ENCODE assay signal across 1 cellular context in the genomic region with DNA sequence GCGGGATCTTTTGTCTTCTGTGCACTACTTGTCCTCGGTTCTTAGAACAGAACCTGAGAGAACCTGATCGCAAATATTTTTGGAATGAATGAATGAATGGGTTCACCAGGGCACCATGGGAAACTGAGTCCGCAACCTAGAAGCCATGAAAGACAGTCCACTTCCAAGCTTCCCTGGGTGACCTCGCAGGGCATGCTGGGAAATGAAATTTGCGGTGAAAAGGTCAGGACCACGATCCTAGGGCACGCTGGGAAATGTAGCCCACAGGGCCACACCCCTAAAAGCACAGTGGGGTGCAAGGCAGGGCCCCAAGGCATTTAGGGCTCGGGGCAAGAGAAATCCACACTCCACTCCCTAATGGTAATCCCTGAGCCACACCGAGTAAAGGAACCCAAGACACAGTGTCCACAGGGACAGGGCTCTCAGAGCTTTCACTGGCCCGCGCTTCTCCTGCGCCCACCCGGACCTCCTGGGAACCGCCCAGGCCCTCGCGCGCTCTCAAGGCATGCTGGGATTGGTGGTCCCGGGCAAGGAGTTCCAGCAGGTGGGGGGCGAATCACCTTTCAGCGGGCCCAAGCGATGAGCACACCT.
A peak's percentile ranks its signal among the peaks of the same experiment; 100 is the strongest.
TF ChIP-seq lines count a peak whose summit lies in the region.

No MANE protein-coding gene starts in this region.

TF ChIP-seq in K562, 482 proteins besides CTCF, POLR2A, EP300 and RAD21 (continued from another document):
- TF ChIP-seq, protein P1, sequence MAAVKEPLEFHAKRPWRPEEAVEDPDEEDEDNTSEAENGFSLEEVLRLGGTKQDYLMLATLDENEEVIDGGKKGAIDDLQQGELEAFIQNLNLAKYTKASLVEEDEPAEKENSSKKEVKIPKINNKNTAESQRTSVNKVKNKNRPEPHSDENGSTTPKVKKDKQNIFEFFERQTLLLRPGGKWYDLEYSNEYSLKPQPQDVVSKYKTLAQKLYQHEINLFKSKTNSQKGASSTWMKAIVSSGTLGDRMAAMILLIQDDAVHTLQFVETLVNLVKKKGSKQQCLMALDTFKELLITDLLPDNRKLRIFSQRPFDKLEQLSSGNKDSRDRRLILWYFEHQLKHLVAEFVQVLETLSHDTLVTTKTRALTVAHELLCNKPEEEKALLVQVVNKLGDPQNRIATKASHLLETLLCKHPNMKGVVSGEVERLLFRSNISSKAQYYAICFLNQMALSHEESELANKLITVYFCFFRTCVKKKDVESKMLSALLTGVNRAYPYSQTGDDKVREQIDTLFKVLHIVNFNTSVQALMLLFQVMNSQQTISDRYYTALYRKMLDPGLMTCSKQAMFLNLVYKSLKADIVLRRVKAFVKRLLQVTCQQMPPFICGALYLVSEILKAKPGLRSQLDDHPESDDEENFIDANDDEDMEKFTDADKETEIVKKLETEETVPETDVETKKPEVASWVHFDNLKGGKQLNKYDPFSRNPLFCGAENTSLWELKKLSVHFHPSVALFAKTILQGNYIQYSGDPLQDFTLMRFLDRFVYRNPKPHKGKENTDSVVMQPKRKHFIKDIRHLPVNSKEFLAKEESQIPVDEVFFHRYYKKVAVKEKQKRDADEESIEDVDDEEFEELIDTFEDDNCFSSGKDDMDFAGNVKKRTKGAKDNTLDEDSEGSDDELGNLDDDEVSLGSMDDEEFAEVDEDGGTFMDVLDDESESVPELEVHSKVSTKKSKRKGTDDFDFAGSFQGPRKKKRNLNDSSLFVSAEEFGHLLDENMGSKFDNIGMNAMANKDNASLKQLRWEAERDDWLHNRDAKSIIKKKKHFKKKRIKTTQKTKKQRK (IDR thresholded peaks at IDR 0.05; ENCODE audit: borderline replicate concordance, low read depth, low read length) = no peak
- TF ChIP-seq SAP30 (IDR thresholded peaks at IDR 0.05; ENCODE audit: borderline replicate concordance, insufficient read depth, low read depth, low read length, poor library complexity, severe bottlenecking) (peak; percentile 14), ZNF347 (CRISPR knock-in tag; IDR thresholded peaks at IDR 0.05; ENCODE audit: low read depth) (no peak), KLF13 (tag; IDR thresholded peaks at IDR 0.05; ENCODE audit: borderline replicate concordance, low read depth) (0 out of 2 replicates have a peak, but pooled peaks have one; percentile 8), SIX5 (IDR thresholded peaks at IDR 0.05; ENCODE audit: borderline replicate concordance in 1 of 2, insufficient read depth in 1 of 2, low read depth in 1 of 2, low read length in 2 of 2) (peak; percentile 15 to 18; a peak in 2 of 4 replicates), SP1 (CRISPR knock-in tag; IDR thresholded peaks at IDR 0.05) (peak; percentile 52), NR3C1 (CRISPR knock-in tag; IDR thresholded peaks at IDR 0.05) (no peak), NR2C2 (CRISPR knock-in tag; IDR thresholded peaks at IDR 0.05) (peak; percentile 77; the same call in 1 of the 2 replicates), NR2C2 (tag; IDR thresholded peaks at IDR 0.05) (peak; percentile 94), ZNF592 (IDR thresholded peaks at IDR 0.05) (peak; percentile 86), NR2C1 (IDR thresholded peaks at IDR 0.05) (peak; percentile 86), NR2C1 (tag; IDR thresholded peaks at IDR 0.05) (peak; percentile 93), MBD2 (IDR thresholded peaks at IDR 0.05; ENCODE audit: borderline replicate concordance, low read depth) (peak; percentile 47; the same call in 1 of the 2 replicates), AFF1 (IDR thresholded peaks at IDR 0.05; ENCODE audit: low read depth in 1 of 2, partially characterized antibody in 2 of 2) (peak in 1 of 2 experiments; percentile 92), NCOA4 (IDR thresholded peaks at IDR 0.05; ENCODE audit: partially characterized antibody) (no peak), CXXC5 (CRISPR knock-in tag; IDR thresholded peaks at IDR 0.05) (peak; percentile 22), NR4A1 (CRISPR knock-in tag; IDR thresholded peaks at IDR 0.05) (no peak), NR4A1 (tag; IDR thresholded peaks at IDR 0.05) (peak; percentile 40; the same call in 1 of the 2 replicates), PHF8 (IDR thresholded peaks at IDR 0.05; ENCODE audit: borderline replicate concordance, low read length) (no peak), ZNF143 (CRISPR knock-in tag; IDR thresholded peaks at IDR 0.05) (peak; percentile 76), U2AF1 (optimal IDR thresholded peaks at IDR 0.05; ENCODE audit: low read depth, low read length) (no peak), SP2 (IDR thresholded peaks at IDR 0.05; ENCODE audit: extremely low read depth, low read depth, low read length, poor library complexity, severe bottlenecking) (no peak), RNF219 (CRISPR knock-in tag; IDR thresholded peaks at IDR 0.05) (no peak), MAFK (IDR thresholded peaks at IDR 0.05; ENCODE audit: low read length) (no peak)
- TF ChIP-seq, protein P2, sequence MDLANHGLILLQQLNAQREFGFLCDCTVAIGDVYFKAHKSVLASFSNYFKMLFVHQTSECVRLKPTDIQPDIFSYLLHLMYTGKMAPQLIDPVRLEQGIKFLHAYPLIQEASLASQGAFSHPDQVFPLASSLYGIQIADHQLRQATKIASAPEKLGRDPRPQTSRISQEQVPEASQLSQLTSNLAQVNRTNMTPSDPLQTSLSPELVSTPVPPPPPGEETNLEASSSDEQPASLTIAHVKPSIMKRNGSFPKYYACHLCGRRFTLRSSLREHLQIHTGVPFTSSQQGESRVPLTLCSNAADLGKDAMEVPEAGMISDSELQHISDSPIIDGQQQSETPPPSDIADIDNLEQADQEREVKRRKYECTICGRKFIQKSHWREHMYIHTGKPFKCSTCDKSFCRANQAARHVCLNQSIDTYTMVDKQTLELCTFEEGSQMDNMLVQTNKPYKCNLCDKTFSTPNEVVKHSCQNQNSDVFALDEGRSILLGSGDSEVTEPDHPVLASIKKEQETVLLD (IDR thresholded peaks at IDR 0.05) = 0 out of 2 replicates have a peak, but pooled peaks have one; percentile 20
- TF ChIP-seq, protein P3, sequence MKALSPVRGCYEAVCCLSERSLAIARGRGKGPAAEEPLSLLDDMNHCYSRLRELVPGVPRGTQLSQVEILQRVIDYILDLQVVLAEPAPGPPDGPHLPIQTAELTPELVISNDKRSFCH (CRISPR knock-in tag; IDR thresholded peaks at IDR 0.05) = no peak
- TF ChIP-seq, protein P3 (tag; IDR thresholded peaks at IDR 0.05) = peak; percentile 55; the same call in 1 of the 2 replicates
- TF ChIP-seq, protein P4, sequence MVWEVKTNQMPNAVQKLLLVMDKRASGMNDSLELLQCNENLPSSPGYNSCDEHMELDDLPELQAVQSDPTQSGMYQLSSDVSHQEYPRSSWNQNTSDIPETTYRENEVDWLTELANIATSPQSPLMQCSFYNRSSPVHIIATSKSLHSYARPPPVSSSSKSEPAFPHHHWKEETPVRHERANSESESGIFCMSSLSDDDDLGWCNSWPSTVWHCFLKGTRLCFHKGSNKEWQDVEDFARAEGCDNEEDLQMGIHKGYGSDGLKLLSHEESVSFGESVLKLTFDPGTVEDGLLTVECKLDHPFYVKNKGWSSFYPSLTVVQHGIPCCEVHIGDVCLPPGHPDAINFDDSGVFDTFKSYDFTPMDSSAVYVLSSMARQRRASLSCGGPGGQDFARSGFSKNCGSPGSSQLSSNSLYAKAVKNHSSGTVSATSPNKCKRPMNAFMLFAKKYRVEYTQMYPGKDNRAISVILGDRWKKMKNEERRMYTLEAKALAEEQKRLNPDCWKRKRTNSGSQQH (CRISPR knock-in tag; IDR thresholded peaks at IDR 0.05) = no peak
